ENCODE assay signal across 12 cellular contexts in genomic region chrX:9851890-9852289, GRCh38.
"Had no signal": no experiment of that assay in that cellular context is flagged by ENCODE, and none has a peak within 500 bp of the region (broad histone marks: within the 10 kb centered on the region; RNA-seq: fewer than 3 reads in every experiment).

No MANE protein-coding gene starts in this region.

- H3K27me3 ChIP-seq: foreskin keratinocyte, right lobe of liver had no signal

- H3K4me3 ChIP-seq: breast epithelium, right lobe of liver had no signal

- H3K9me3 ChIP-seq: breast epithelium, right lobe of liver had no signal

- DNase-seq: activated CD4-positive, alpha-beta T cell treated with anti-CD3 and anti-CD28 coated beads, Interleukin-2, amount 50 U/mL, for 1 hour; activated naive CD4-positive, alpha-beta T cell treated with anti-CD3 and anti-CD28 coated beads for 36 hours; activated naive CD8-positive, alpha-beta T cell treated with anti-CD3 and anti-CD28 coated beads, Interleukin-2, amount 50 U/mL, for 24 hours; activated T-cell treated with anti-CD3 and anti-CD28 coated beads for 4 hours; aorta; effector memory CD4-positive, alpha-beta T cell; foreskin keratinocyte; left cardiac atrium; occipital lobe; right lobe of liver; SW 1271 had no signal

- H3K4me1 ChIP-seq: breast epithelium, foreskin keratinocyte, right lobe of liver had no signal

- H3K36me3 ChIP-seq: breast epithelium, right lobe of liver had no signal

- H3K27ac ChIP-seq: breast epithelium, foreskin keratinocyte, right lobe of liver had no signal
